In the genomic region with DNA sequence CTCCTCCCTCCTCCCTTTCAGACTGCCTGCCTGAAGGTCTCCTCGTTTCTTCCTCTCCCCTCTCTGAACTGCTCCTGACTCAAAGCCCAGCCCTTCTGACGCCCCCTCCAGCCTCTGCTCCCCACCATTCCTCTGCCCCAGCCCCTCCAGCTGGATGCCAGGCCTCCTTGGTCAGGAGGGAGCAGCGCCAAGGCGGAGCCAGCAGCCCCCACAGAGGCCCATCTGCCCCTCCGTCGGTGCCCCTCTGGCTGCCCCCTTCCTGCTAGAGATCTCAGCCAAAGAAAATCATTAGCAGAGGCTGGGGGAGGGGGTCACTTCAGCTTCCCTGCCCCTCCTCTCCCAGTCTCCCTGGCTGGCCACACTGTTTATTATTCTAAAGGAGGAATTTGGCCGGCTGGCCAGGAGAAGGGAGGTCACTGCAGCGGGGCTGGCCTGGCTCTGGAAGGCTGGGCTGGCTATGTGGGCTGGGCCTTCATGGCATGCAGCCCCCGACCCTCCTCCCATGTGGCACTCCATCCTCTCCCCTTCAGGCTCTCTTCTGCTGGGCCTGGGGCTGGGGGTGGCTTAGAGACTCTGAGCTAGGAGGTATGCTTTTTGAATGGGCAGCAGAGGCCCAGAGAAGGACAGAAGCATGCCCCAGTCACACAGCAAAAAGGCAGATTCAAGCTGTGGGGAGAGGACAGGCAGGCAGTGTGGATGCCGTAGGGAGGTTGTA, we compare ENCODE assay signal across 1 cellular context.
TF ChIP-seq lines count a peak whose summit lies in the region.

No MANE protein-coding gene starts in this region.

TF ChIP-seq in HepG2, 621 proteins besides CTCF, POLR2A, EP300 and RAD21 (continued from another document and continues in another):
- TF ChIP-seq, protein P1, sequence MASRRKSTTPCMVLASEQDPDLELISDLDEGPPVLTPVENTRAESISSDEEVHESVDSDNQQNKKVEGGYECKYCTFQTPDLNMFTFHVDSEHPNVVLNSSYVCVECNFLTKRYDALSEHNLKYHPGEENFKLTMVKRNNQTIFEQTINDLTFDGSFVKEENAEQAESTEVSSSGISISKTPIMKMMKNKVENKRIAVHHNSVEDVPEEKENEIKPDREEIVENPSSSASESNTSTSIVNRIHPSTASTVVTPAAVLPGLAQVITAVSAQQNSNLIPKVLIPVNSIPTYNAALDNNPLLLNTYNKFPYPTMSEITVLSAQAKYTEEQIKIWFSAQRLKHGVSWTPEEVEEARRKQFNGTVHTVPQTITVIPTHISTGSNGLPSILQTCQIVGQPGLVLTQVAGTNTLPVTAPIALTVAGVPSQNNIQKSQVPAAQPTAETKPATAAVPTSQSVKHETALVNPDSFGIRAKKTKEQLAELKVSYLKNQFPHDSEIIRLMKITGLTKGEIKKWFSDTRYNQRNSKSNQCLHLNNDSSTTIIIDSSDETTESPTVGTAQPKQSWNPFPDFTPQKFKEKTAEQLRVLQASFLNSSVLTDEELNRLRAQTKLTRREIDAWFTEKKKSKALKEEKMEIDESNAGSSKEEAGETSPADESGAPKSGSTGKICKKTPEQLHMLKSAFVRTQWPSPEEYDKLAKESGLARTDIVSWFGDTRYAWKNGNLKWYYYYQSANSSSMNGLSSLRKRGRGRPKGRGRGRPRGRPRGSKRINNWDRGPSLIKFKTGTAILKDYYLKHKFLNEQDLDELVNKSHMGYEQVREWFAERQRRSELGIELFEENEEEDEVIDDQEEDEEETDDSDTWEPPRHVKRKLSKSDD (CRISPR knock-in tag; IDR thresholded peaks at IDR 0.05; ENCODE audit: low read depth): no peak
- no peak for TF ChIP-seq NCOA1 (CRISPR knock-in tag; IDR thresholded peaks at IDR 0.05)
- TF ChIP-seq JARID2 (CRISPR knock-in tag; IDR thresholded peaks at IDR 0.05; ENCODE audit: insufficient replicate concordance): no peak
- no peak for TF ChIP-seq ZNF556 (CRISPR knock-in tag; IDR thresholded peaks at IDR 0.05; ENCODE audit: borderline replicate concordance)
- TF ChIP-seq, protein P2, sequence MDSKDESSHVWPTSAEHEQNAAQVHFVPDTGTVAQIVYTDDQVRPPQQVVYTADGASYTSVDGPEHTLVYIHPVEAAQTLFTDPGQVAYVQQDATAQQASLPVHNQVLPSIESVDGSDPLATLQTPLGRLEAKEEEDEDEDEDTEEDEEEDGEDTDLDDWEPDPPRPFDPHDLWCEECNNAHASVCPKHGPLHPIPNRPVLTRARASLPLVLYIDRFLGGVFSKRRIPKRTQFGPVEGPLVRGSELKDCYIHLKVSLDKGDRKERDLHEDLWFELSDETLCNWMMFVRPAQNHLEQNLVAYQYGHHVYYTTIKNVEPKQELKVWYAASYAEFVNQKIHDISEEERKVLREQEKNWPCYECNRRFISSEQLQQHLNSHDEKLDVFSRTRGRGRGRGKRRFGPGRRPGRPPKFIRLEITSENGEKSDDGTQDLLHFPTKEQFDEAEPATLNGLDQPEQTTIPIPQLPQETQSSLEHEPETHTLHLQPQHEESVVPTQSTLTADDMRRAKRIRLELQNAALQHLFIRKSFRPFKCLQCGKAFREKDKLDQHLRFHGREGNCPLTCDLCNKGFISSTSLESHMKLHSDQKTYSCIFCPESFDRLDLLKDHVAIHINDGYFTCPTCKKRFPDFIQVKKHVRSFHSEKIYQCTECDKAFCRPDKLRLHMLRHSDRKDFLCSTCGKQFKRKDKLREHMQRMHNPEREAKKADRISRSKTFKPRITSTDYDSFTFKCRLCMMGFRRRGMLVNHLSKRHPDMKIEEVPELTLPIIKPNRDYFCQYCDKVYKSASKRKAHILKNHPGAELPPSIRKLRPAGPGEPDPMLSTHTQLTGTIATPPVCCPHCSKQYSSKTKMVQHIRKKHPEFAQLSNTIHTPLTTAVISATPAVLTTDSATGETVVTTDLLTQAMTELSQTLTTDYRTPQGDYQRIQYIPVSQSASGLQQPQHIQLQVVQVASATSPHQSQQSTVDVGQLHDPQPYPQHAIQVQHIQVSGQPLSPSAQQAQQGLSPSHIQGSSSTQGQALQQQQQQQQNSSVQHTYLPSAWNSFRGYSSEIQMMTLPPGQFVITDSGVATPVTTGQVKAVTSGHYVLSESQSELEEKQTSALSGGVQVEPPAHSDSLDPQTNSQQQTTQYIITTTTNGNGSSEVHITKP (CRISPR knock-in tag; IDR thresholded peaks at IDR 0.05; ENCODE audit: low read depth): no peak
- TF ChIP-seq ZKSCAN8 (CRISPR knock-in tag; IDR thresholded peaks at IDR 0.05; ENCODE audit: borderline replicate concordance): no peak
- no peak for TF ChIP-seq WIZ (CRISPR knock-in tag; IDR thresholded peaks at IDR 0.05)
- TF ChIP-seq JUND (CRISPR knock-in tag; IDR thresholded peaks at IDR 0.05): no peak
- TF ChIP-seq, protein P3, sequence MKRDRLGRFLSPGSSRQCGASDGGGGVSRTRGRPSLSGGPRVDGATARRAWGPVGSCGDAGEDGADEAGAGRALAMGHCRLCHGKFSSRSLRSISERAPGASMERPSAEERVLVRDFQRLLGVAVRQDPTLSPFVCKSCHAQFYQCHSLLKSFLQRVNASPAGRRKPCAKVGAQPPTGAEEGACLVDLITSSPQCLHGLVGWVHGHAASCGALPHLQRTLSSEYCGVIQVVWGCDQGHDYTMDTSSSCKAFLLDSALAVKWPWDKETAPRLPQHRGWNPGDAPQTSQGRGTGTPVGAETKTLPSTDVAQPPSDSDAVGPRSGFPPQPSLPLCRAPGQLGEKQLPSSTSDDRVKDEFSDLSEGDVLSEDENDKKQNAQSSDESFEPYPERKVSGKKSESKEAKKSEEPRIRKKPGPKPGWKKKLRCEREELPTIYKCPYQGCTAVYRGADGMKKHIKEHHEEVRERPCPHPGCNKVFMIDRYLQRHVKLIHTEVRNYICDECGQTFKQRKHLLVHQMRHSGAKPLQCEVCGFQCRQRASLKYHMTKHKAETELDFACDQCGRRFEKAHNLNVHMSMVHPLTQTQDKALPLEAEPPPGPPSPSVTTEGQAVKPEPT (CRISPR knock-in tag; IDR thresholded peaks at IDR 0.05; ENCODE audit: low read depth): no peak
- no peak for TF ChIP-seq ZFP1 (CRISPR knock-in tag; IDR thresholded peaks at IDR 0.05)
- no peak for TF ChIP-seq ZSCAN25 (CRISPR knock-in tag; IDR thresholded peaks at IDR 0.05)
- TF ChIP-seq, protein P4, sequence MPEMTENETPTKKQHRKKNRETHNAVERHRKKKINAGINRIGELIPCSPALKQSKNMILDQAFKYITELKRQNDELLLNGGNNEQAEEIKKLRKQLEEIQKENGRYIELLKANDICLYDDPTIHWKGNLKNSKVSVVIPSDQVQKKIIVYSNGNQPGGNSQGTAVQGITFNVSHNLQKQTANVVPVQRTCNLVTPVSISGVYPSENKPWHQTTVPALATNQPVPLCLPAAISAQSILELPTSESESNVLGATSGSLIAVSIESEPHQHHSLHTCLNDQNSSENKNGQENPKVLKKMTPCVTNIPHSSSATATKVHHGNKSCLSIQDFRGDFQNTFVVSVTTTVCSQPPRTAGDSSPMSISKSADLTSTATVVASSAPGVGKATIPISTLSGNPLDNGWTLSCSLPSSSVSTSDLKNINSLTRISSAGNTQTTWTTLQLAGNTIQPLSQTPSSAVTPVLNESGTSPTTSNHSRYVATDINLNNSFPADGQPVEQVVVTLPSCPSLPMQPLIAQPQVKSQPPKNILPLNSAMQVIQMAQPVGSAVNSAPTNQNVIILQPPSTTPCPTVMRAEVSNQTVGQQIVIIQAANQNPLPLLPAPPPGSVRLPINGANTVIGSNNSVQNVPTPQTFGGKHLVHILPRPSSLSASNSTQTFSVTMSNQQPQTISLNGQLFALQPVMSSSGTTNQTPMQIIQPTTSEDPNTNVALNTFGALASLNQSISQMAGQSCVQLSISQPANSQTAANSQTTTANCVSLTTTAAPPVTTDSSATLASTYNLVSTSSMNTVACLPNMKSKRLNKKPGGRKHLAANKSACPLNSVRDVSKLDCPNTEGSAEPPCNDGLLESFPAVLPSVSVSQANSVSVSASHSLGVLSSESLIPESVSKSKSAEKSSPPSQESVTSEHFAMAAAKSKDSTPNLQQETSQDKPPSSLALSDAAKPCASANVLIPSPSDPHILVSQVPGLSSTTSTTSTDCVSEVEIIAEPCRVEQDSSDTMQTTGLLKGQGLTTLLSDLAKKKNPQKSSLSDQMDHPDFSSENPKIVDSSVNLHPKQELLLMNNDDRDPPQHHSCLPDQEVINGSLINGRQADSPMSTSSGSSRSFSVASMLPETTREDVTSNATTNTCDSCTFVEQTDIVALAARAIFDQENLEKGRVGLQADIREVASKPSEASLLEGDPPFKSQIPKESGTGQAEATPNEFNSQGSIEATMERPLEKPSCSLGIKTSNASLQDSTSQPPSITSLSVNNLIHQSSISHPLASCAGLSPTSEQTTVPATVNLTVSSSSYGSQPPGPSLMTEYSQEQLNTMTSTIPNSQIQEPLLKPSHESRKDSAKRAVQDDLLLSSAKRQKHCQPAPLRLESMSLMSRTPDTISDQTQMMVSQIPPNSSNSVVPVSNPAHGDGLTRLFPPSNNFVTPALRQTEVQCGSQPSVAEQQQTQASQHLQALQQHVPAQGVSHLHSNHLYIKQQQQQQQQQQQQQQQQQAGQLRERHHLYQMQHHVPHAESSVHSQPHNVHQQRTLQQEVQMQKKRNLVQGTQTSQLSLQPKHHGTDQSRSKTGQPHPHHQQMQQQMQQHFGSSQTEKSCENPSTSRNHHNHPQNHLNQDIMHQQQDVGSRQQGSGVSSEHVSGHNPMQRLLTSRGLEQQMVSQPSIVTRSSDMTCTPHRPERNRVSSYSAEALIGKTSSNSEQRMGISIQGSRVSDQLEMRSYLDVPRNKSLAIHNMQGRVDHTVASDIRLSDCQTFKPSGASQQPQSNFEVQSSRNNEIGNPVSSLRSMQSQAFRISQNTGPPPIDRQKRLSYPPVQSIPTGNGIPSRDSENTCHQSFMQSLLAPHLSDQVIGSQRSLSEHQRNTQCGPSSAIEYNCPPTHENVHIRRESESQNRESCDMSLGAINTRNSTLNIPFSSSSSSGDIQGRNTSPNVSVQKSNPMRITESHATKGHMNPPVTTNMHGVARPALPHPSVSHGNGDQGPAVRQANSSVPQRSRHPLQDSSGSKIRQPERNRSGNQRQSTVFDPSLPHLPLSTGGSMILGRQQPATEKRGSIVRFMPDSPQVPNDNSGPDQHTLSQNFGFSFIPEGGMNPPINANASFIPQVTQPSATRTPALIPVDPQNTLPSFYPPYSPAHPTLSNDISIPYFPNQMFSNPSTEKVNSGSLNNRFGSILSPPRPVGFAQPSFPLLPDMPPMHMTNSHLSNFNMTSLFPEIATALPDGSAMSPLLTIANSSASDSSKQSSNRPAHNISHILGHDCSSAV (CRISPR knock-in tag; IDR thresholded peaks at IDR 0.05; ENCODE audit: borderline replicate concordance): no peak
- no peak; the same call in 1 of the 2 replicates for TF ChIP-seq SOX5 (CRISPR knock-in tag; IDR thresholded peaks at IDR 0.05; ENCODE audit: borderline replicate concordance)
- no peak for TF ChIP-seq TCF7L2 (IDR thresholded peaks at IDR 0.05; ENCODE audit: low read depth, low read length)
- TF ChIP-seq TAF1 (CRISPR knock-in tag; IDR thresholded peaks at IDR 0.05): peak; percentile 51; the same call in 1 of the 2 replicates
- no peak for TF ChIP-seq CBX2 (IDR thresholded peaks at IDR 0.05; ENCODE audit: low read depth, low read length)
- no peak for TF ChIP-seq CBX2 (CRISPR knock-in tag; IDR thresholded peaks at IDR 0.05; ENCODE audit: low read depth)
- no peak for TF ChIP-seq ZNF615 (CRISPR knock-in tag; IDR thresholded peaks at IDR 0.05; ENCODE audit: borderline replicate concordance)
- TF ChIP-seq, protein P5, sequence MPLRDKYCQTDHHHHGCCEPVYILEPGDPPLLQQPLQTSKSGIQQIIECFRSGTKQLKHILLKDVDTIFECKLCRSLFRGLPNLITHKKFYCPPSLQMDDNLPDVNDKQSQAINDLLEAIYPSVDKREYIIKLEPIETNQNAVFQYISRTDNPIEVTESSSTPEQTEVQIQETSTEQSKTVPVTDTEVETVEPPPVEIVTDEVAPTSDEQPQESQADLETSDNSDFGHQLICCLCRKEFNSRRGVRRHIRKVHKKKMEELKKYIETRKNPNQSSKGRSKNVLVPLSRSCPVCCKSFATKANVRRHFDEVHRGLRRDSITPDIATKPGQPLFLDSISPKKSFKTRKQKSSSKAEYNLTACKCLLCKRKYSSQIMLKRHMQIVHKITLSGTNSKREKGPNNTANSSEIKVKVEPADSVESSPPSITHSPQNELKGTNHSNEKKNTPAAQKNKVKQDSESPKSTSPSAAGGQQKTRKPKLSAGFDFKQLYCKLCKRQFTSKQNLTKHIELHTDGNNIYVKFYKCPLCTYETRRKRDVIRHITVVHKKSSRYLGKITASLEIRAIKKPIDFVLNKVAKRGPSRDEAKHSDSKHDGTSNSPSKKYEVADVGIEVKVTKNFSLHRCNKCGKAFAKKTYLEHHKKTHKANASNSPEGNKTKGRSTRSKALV (CRISPR knock-in tag; IDR thresholded peaks at IDR 0.05): no peak
- TF ChIP-seq ZNF326 (CRISPR knock-in tag; IDR thresholded peaks at IDR 0.05; ENCODE audit: borderline replicate concordance): no peak
- TF ChIP-seq, protein P6, sequence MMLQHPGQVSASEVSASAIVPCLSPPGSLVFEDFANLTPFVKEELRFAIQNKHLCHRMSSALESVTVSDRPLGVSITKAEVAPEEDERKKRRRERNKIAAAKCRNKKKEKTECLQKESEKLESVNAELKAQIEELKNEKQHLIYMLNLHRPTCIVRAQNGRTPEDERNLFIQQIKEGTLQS (CRISPR knock-in tag; IDR thresholded peaks at IDR 0.05): no peak
- TF ChIP-seq, protein P7, sequence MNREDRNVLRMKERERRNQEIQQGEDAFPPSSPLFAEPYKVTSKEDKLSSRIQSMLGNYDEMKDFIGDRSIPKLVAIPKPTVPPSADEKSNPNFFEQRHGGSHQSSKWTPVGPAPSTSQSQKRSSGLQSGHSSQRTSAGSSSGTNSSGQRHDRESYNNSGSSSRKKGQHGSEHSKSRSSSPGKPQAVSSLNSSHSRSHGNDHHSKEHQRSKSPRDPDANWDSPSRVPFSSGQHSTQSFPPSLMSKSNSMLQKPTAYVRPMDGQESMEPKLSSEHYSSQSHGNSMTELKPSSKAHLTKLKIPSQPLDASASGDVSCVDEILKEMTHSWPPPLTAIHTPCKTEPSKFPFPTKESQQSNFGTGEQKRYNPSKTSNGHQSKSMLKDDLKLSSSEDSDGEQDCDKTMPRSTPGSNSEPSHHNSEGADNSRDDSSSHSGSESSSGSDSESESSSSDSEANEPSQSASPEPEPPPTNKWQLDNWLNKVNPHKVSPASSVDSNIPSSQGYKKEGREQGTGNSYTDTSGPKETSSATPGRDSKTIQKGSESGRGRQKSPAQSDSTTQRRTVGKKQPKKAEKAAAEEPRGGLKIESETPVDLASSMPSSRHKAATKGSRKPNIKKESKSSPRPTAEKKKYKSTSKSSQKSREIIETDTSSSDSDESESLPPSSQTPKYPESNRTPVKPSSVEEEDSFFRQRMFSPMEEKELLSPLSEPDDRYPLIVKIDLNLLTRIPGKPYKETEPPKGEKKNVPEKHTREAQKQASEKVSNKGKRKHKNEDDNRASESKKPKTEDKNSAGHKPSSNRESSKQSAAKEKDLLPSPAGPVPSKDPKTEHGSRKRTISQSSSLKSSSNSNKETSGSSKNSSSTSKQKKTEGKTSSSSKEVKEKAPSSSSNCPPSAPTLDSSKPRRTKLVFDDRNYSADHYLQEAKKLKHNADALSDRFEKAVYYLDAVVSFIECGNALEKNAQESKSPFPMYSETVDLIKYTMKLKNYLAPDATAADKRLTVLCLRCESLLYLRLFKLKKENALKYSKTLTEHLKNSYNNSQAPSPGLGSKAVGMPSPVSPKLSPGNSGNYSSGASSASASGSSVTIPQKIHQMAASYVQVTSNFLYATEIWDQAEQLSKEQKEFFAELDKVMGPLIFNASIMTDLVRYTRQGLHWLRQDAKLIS (CRISPR knock-in tag; IDR thresholded peaks at IDR 0.05): no peak
